ENCODE assay signal across 8 cellular contexts in the genomic region with DNA sequence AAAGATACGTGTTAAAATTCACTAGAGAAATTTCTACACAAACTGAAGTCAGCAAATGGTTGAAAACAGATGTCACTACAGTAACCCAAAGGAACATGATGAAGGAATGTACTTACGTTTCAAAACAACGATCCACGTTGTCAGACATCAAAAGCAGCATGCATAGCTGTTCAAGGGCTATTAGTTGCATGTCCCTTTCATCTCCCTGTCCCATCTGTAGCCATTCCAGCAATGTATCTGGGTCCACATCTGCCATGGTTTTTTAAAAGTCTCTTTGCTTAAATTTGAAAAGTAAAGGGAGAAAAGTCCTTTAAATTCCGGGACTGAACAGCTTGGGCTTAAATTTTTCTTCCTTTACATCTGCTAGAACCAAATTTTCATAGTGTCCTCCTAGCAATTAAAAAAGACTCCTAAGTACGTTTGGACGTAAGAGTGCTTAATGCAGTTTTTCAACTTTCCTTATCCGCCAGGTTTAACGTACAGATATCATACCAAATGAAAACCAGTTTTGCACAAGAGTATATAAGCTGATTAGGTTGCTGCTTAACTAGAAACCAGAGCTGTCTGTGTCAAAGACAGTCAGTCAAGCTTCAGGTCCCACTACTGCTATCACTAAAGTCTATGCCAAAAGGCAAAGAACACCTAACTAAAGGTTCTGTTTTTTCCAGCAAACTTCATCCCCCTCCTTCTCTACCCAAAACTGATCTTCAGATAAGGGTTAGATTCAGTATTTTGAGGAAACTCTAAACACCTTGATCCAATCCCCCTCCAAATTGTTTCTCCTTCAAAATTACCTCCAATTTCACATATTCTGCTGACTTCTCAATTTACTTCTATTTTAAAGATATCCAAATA. TPM values are rescaled to one million over a fixed set of nuclear protein-coding genes. Genes with fewer than 3 reads are reported as not detected.
DNase-seq lines count a peak whose midpoint lies in the region; ATAC-seq, FAIRE-seq and TF ChIP-seq lines count a peak whose summit lies in the region.

No MANE protein-coding gene starts in this region.

- H3K27me3 Mint-ChIP-seq in activated CD4-positive, alpha-beta T cell treated with anti-CD3 and anti-CD28 coated beads, Interleukin-2, amount 10 ng/mL, durations not matched to agents 7 days and 5 days: no peaks in the 10 kb centered on the region

- DNase-seq in activated CD4-positive, alpha-beta T cell treated with anti-CD3 and anti-CD28 coated beads, Interleukin-2, amount 10 ng/mL, durations not matched to agents 7 days and 5 days: peak; percentile 15
- DNase-seq in activated CD4-positive, alpha-beta T cell treated with anti-CD3 and anti-CD28 coated beads for 48 hours: no peak
- DNase-seq in NCI-H2171 treated with DMSO at 0.1 percent for 48 hours (lab: John Stamatoyannopoulos, UW) (peak; percentile 39), body of pancreas (no peak), HepG2 (ENCODE audit: low spot score) (peak; percentile 99), NCI-H1105 (lab: John Stamatoyannopoulos, UW) (no peak), GM13977 (ENCODE audit: low spot score) (no peak)

- H4K20me1 ChIP-seq in HepG2 (ENCODE audit: insufficient read depth, low read length): peaks cover 22% of the 10 kb centered on the region

- BruUV-seq in HepG2 (replicated peaks; lab: Mats Ljungman, UMichigan): TSS peak; percentile 65

- intact Hi-C loops in body of pancreas (cut with DNase I) (no loop called here), HepG2 (cut with micrococcal nuclease; ENCODE audit: unreplicated experiment) (loop anchor here (1.0 to 10.0 kb wide), 6 partner anchors 121 to 999 kb away; partner anchors contain the start of genes AP4S1, DTD2, HEATR5A and RNU6-7)

- peak overlapping the region; percentile 82 for H3K4me2 ChIP-seq in HepG2 (ENCODE audit: low read depth, low read length)

- TF ChIP-seq EP300 in HepG2 (IDR thresholded peaks at IDR 0.05; ENCODE audit: low read depth in 2 of 2, low read length in 2 of 2) (peak; percentile 33 to 74; a peak in 3 of 4 replicates), HepG2 (CRISPR knock-in tag; IDR thresholded peaks at IDR 0.05; ENCODE audit: borderline replicate concordance) (peak; percentile 78; the same call in 1 of the 2 replicates)

- POLR2A ChIA-PET in activated CD4-positive, alpha-beta T cell treated with anti-CD3 and anti-CD28 coated beads, Interleukin-2, amount 10 ng/mL, durations not matched to agents 7 days and 5 days (lab: Charles Lee): interaction anchor here (1.0 kb wide), 1 partner anchor 78 kb away, joined by 3 read pairs; no protein-coding TSS in a partner anchor
- POLR2A ChIA-PET in HepG2 (lab: Yijun Ruan, JAX): interaction anchor here (0.6 to 5.9 kb wide), 19 partner anchors 9 to 332 kb away, joined by 3 to 323 read pairs (median 9); partner anchors contain the start of genes AP4S1, COCH, HEATR5A and STRN3

- in situ Hi-C loops in HepG2 (cut with HindIII; ENCODE audit: extremely low pct_ligation_motif_present, low pct_unique_long_range_greater_than_20kb) (loop anchor here (5.0 kb wide), 2 partner anchors 56 to 151 kb away; no protein-coding TSS in a partner anchor), GM13977 (cut with MboI; ENCODE audit: low pct_unique_long_range_greater_than_20kb, low sequenced_read_pairs, unreplicated experiment) (no loop called here)

- H3K27me3 ChIP-seq in body of pancreas (no peaks in the 10 kb centered on the region), HepG2 (ENCODE audit: control insufficient read depth in 1 of 2, insufficient read depth in 2 of 2, low read length in 2 of 2) (no peaks in the 10 kb centered on the region; a peak in 1 of 5 replicates), thymus (ENCODE audit: control insufficient read depth, insufficient read depth) (no peaks in the 10 kb centered on the region)

- H3K27ac ChIP-seq in body of pancreas: peak overlapping the region in 3 of 4 donors; percentile 52 to 99 (median 98)
- peak overlapping the region; percentile 94 for H3K27ac ChIP-seq in HepG2 (ENCODE audit: extremely low read length, insufficient read depth, low read length)
- H3K27ac ChIP-seq in thymus (ENCODE audit: low read depth): no peak overlapping the region

- peaks cover 37% of the 10 kb centered on the region for H3K36me3 Mint-ChIP-seq in activated CD4-positive, alpha-beta T cell treated with anti-CD3 and anti-CD28 coated beads, Interleukin-2, amount 10 ng/mL, durations not matched to agents 7 days and 5 days (ENCODE audit: low read depth)

- H3K4me3 Mint-ChIP-seq in activated CD4-positive, alpha-beta T cell treated with anti-CD3 and anti-CD28 coated beads, Interleukin-2, amount 10 ng/mL, durations not matched to agents 7 days and 5 days: peak overlapping the region; percentile 90

- H3K4me1 ChIP-seq in body of pancreas (peaks cover 20% of the 10 kb centered on the region), HepG2 (ENCODE audit: insufficient read depth, low read length) (peaks cover 55% of the 10 kb centered on the region), thymus (ENCODE audit: control insufficient read depth, insufficient read depth, low read length) (peaks cover 11% of the 10 kb centered on the region)

- H3K4me3 ChIP-seq in body of pancreas (peak overlapping the region; percentile 21 to 82), HepG2 (replicated peaks in 1 of 3; ENCODE audit: insufficient read depth in 1 of 3, low read depth in 2 of 3, low read length in 3 of 3) (peak overlapping the region; percentile 89 to 96 (median 95)), thymus (ENCODE audit: low read length) (peak overlapping the region; percentile 94)

- peak; percentile 85 for FAIRE-seq in HepG2 (lab: Jason Lieb, UNC)

- TF ChIP-seq RAD21 in HepG2 (CRISPR knock-in tag; IDR thresholded peaks at IDR 0.05): peak; percentile 13; the same call in 1 of the 2 replicates

- H2AFZ ChIP-seq in HepG2 (ENCODE audit: low read length): no peak overlapping the region

- TF ChIP-seq CTCF in body of pancreas (IDR thresholded peaks at IDR 0.05): no peak
- TF ChIP-seq CTCF in HepG2 (CRISPR knock-in tag; IDR thresholded peaks at IDR 0.05): 0 out of 2 replicates have a peak, but pooled peaks have one; percentile 6
- no peak for TF ChIP-seq CTCF in GM13977 (IDR thresholded peaks at IDR 0.05; ENCODE audit: extremely low read depth, insufficient read depth, missing control alignments)

- peak in 1 of 3 donors; percentile 21 for TF ChIP-seq POLR2A in body of pancreas (IDR thresholded peaks at IDR 0.05)
- TF ChIP-seq POLR2A in HepG2 (IDR thresholded peaks at IDR 0.05; ENCODE audit: insufficient read depth in 1 of 2, low read depth in 2 of 2, low read length in 2 of 2): peak in 1 of 2 experiments; percentile 94; a peak in 2 of 4 replicates

- peak overlapping the region; percentile 88 for H3K27ac Mint-ChIP-seq in activated CD4-positive, alpha-beta T cell treated with anti-CD3 and anti-CD28 coated beads, Interleukin-2, amount 10 ng/mL, durations not matched to agents 7 days and 5 days

- CTCF ChIA-PET in activated CD4-positive, alpha-beta T cell treated with anti-CD3 and anti-CD28 coated beads, Interleukin-2, amount 10 ng/mL, durations not matched to agents 7 days and 5 days (lab: Charles Lee): interaction anchor here (0.6 to 3.1 kb wide), 7 partner anchors 10 to 106 kb away, joined by 3 to 19 read pairs (median 5); no protein-coding TSS in a partner anchor
- CTCF ChIA-PET in HepG2 (lab: Yijun Ruan, JAX; ENCODE audit: low intra/inter-chr PET ratio, low total read pairs): no interaction called here

- H3K9me3 ChIP-seq in body of pancreas (no peaks in the 10 kb centered on the region), HepG2 (ENCODE audit: low read length) (no peaks in the 10 kb centered on the region), thymus (ENCODE audit: control insufficient read depth) (no peaks in the 10 kb centered on the region)

- H3K4me1 Mint-ChIP-seq in activated CD4-positive, alpha-beta T cell treated with anti-CD3 and anti-CD28 coated beads, Interleukin-2, amount 10 ng/mL, durations not matched to agents 7 days and 5 days: peaks cover 61% of the 10 kb centered on the region

- H3K9me3 Mint-ChIP-seq in activated CD4-positive, alpha-beta T cell treated with anti-CD3 and anti-CD28 coated beads, Interleukin-2, amount 10 ng/mL, durations not matched to agents 7 days and 5 days: no peaks in the 10 kb centered on the region

- peak overlapping the region; percentile 100 for H3K9ac ChIP-seq in HepG2 (ENCODE audit: insufficient read depth, low read depth, low read length)

- WGBS in body of pancreas, 2 donors: 2 to 3% methylated on average over 9 of the region's 9 CpGs
- WGBS in HepG2 (ENCODE audit: low lambda C conversion rate): under 1% methylated on average over 9 of the region's 9 CpGs
- 17% methylated on average over 9 of the region's 9 CpGs for WGBS in thymus

- H3K36me3 ChIP-seq in body of pancreas (replicated peaks in 1 of 2; ENCODE audit: insufficient read depth in 1 of 2, low read depth in 2 of 2): peaks cover 0 to 2% of the 10 kb centered on the region in 2 donors
- H3K36me3 ChIP-seq in HepG2 (replicated peaks in 1 of 2; ENCODE audit: control insufficient read depth in 1 of 2, insufficient read depth in 2 of 2, low read length in 2 of 2): peaks cover 6 to 25% of the 10 kb centered on the region in 2 experiments
- H3K36me3 ChIP-seq in thymus (ENCODE audit: control insufficient read depth, insufficient read depth): no peaks in the 10 kb centered on the region

- peaks cover 64% of the 10 kb centered on the region for H3K79me2 ChIP-seq in HepG2 (ENCODE audit: insufficient read depth, low read length)

- ATAC-seq in body of pancreas: no peak
- ATAC-seq in HepG2: peak; percentile 34

RNA-seq across cellular contexts. Expression of gene HECTD1, which starts 1.7 kb away (rescaled TPM):
- 100 to 1,000 TPM in 1 of 2 experiments, 10 to 100 TPM in 1; 97.2 to 110 TPM for total RNA-seq in activated CD4-positive, alpha-beta T cell treated with anti-CD3 and anti-CD28 coated beads, Interleukin-2, amount 10 ng/mL, durations not matched to agents 7 days and 5 days
- 100 to 1,000 TPM; 110 to 221 TPM for total RNA-seq in body of pancreas
- total RNA-seq in HepG2 (2016; rRNA removed; fragmentation: Illumina TruSeq; extraction: Trizol): 560 and 761 TPM in 2 replicates
- 152 and 185 TPM in 2 replicates for total RNA-seq in HepG2 (2016; cell fraction: cytosol; rRNA removed; fragmentation: Illumina TruSeq; extraction: Trizol; ENCODE audit: low read depth)
- 547 and 739 TPM in 2 replicates for total RNA-seq in HepG2 (2016; cell fraction: insoluble cytoplasmic fraction; rRNA removed; fragmentation: Illumina TruSeq; extraction: Trizol)
- 193 and 217 TPM in 2 replicates for total RNA-seq in HepG2 (2016; cell fraction: membrane; rRNA removed; fragmentation: Illumina TruSeq; extraction: Trizol)
- total RNA-seq in HepG2 (2016; cell fraction: nucleus; rRNA removed; fragmentation: Illumina TruSeq; extraction: Trizol): 529 and 592 TPM in 2 replicates
- 251 and 312 TPM in 2 replicates for polyA plus RNA-seq in HepG2 (2011; rRNA removed)
- 136 and 176 TPM in 2 replicates for polyA plus RNA-seq in HepG2 (2011; cell fraction: cytosol; rRNA removed)
- polyA plus RNA-seq in HepG2 (2011; cell fraction: nucleus; rRNA removed): 261 and 311 TPM in 2 replicates
- 201 and 210 TPM in 2 replicates for polyA plus RNA-seq in HepG2 (2012)
- 18.3 and 18.5 TPM in 2 replicates for polyA plus RNA-seq in HepG2 (2016; cell fraction: cytosol; fragmentation: Illumina TruSeq; extraction: Trizol; ENCODE audit: low read depth)
- polyA plus RNA-seq in HepG2 (2016; cell fraction: insoluble cytoplasmic fraction; fragmentation: Illumina TruSeq; extraction: Trizol; ENCODE audit: low read depth): 345 and 361 TPM in 2 replicates
- 42.8 and 42.9 TPM in 2 replicates for polyA plus RNA-seq in HepG2 (2016; cell fraction: membrane; fragmentation: Illumina TruSeq; extraction: Trizol; ENCODE audit: low read depth)
- 433 and 489 TPM in 2 replicates for polyA plus RNA-seq in HepG2 (2016; cell fraction: nucleus; fragmentation: Illumina TruSeq; extraction: Trizol; ENCODE audit: insufficient read depth, low read depth)
- polyA minus RNA-seq in HepG2 (2011; rRNA and poly(A)+ RNA removed; ENCODE audit: low replicate concordance): 372 and 1,089 TPM in 2 replicates
- polyA minus RNA-seq in HepG2 (2011; cell fraction: cytosol; rRNA and poly(A)+ RNA removed): 426 and 459 TPM in 2 replicates
- 772 and 919 TPM in 2 replicates for polyA minus RNA-seq in HepG2 (2011; cell fraction: nucleus; rRNA and poly(A)+ RNA removed)
- polyA plus RNA-seq in thymus: 46.0 TPM

Comparison
In these comparisons a context has a peak if more than half of its experiments do, and no peak if none do; other contexts are left out.
1. DNase-seq: peak in activated CD4-positive, alpha-beta T cell treated with anti-CD3 and anti-CD28 coated beads, Interleukin-2, amount 10 ng/mL, durations not matched to agents 7 days and 5 days (single experiment), NCI-H2171 treated with DMSO at 0.1 percent for 48 hours (single experiment) and HepG2 (single experiment); none in activated CD4-positive, alpha-beta T cell treated with anti-CD3 and anti-CD28 coated beads for 48 hours (single experiment), body of pancreas (0 of 4), NCI-H1105 (single experiment) and GM13977 (single experiment).
2. Peak in every context shown above with its lines, with median percentiles within 50 percentile points of each other: H3K4me3 ChIP-seq.